Comparison of ENCODE assay signal across 15 cellular contexts in the genomic region with DNA sequence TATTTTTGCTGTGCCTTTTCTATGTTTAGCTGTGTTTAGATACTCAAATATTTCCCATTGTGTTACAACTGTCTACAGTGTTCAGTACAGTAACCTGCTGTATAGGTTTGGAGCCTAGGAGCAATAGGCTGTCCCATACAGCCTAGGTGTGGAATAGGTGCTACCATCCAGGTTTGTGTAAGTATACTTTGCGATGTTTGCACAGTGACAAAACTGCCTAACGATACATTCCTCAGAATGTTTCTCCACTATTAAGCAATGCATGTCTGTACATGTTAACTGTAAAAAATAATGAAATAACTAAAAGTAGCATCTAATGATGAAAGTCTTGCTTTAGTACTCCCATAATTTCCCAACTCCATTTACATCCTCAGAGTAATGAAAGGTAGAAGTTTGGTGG. TPM values are rescaled to one million over a fixed set of nuclear protein-coding genes. Genes with fewer than 3 reads are reported as not detected.
A peak's percentile ranks its signal among the peaks of the same experiment; 100 is the strongest.
DNase-seq lines count a peak whose midpoint lies in the region; ATAC-seq and TF ChIP-seq lines count a peak whose summit lies in the region.
"Had no signal": no experiment of that assay in that cellular context is flagged by ENCODE, and none has a peak within 500 bp of the region (broad histone marks: within the 10 kb centered on the region; RNA-seq: fewer than 3 reads in every experiment).

No MANE protein-coding gene starts in this region.

- H3K36me3 ChIP-seq in left lung (peaks cover 0 to 35% of the 10 kb centered on the region in 2 donors), BE2C (no peaks in the 10 kb centered on the region)

- H3K9me3 ChIP-seq in left lung (no peaks in the 10 kb centered on the region), BE2C (no peaks in the 10 kb centered on the region)
- H3K9me3 ChIP-seq: HAP-1 had no signal

- no peak overlapping the region for H3K27ac ChIP-seq in left lung
- H3K27ac ChIP-seq: SK-N-MC had no signal

- no peaks in the 10 kb centered on the region for H3K27me3 ChIP-seq in left lung
- H3K27me3 ChIP-seq in BE2C = no peaks in the 10 kb centered on the region

- H3K4me3 ChIP-seq in epithelial cell of esophagus (ENCODE audit: low read length) (no peak overlapping the region), left lung (no peak overlapping the region), BE2C (ENCODE audit: low read depth, low read length) (no peak overlapping the region)
- H3K4me3 ChIP-seq: HAP-1, SK-N-MC had no signal

- no peak for TF ChIP-seq CTCF in epithelial cell of esophagus (IDR thresholded peaks at IDR 0.05; ENCODE audit: insufficient read depth, low read depth, low read length, missing control alignments)
- TF ChIP-seq CTCF in left lung (IDR thresholded peaks at IDR 0.05) = no peak
- TF ChIP-seq CTCF in BE2C (IDR thresholded peaks at IDR 0.05; ENCODE audit: low read depth, low read length) = no peak

- intact Hi-C loops in left lung (cut with DNase I) = no loop called here

- peak; percentile 69 for ATAC-seq in left lung
- ATAC-seq in HG03097 (IDR thresholded peaks at IDR 0.05; ENCODE audit: low FRiP score, unreplicated experiment) = no peak

- no peaks in the 10 kb centered on the region for H3K4me1 ChIP-seq in left lung
- no peaks in the 10 kb centered on the region for H3K4me1 ChIP-seq in BE2C
- H3K4me1 ChIP-seq: HAP-1 had no signal

- DNase-seq in HT-29 (ENCODE audit: low spot score) (peak; percentile 47), NCI-H526 (lab: John Stamatoyannopoulos, UW) (peak; percentile 78 to 84), epithelial cell of esophagus (ENCODE audit: low read depth) (peak; percentile 90), left lung (no peak), NCI-H2081 (lab: John Stamatoyannopoulos, UW) (no peak), BE2C (no peak)
- DNase-seq: C1 segment of cervical spinal cord; CD8-positive, alpha-beta memory T cell; KG1; NCI-H1417 treated with DMSO at 0.1 percent for 48 hours; NCI-H187 treated with DMSO at 0.1 percent for 48 hours; NCI-H446 had no signal

RNA-seq across cellular contexts. Expression of gene SERAC1, which starts 46.0 kb away (rescaled TPM):
- total RNA-seq in HT-29 (2014; rRNA removed; shearing (Covaris generic)) = 1.1 and 3.1 TPM in 2 replicates
- 1 to 10 TPM; 9.0 to 9.3 TPM for total RNA-seq in left lung
- 2.8 TPM for polyA plus RNA-seq in BE2C (2012; ENCODE audit: insufficient read depth, insufficient read length, low read depth)

RNA-seq across cellular contexts. Expression of gene GTF2H5, which starts 46.1 kb away (rescaled TPM):
- 1.5 and 1.8 TPM in 2 replicates for total RNA-seq in HT-29 (2014; rRNA removed; shearing (Covaris generic))
- 10 to 100 TPM; 19.1 to 23.6 TPM for total RNA-seq in left lung
- polyA plus RNA-seq in BE2C (2012; ENCODE audit: insufficient read depth, insufficient read length, low read depth) = 23.7 TPM

Comparison
In these comparisons a context has a peak if more than half of its experiments do, and no peak if none do; other contexts are left out.
1. DNase-seq: peak in HT-29 (single experiment), NCI-H526 (2 of 2) and epithelial cell of esophagus (single experiment); none in left lung (0 of 2), NCI-H2081 (0 of 2) and BE2C (single experiment).